1 cellular context compared by ENCODE assay signal in the genomic region with DNA sequence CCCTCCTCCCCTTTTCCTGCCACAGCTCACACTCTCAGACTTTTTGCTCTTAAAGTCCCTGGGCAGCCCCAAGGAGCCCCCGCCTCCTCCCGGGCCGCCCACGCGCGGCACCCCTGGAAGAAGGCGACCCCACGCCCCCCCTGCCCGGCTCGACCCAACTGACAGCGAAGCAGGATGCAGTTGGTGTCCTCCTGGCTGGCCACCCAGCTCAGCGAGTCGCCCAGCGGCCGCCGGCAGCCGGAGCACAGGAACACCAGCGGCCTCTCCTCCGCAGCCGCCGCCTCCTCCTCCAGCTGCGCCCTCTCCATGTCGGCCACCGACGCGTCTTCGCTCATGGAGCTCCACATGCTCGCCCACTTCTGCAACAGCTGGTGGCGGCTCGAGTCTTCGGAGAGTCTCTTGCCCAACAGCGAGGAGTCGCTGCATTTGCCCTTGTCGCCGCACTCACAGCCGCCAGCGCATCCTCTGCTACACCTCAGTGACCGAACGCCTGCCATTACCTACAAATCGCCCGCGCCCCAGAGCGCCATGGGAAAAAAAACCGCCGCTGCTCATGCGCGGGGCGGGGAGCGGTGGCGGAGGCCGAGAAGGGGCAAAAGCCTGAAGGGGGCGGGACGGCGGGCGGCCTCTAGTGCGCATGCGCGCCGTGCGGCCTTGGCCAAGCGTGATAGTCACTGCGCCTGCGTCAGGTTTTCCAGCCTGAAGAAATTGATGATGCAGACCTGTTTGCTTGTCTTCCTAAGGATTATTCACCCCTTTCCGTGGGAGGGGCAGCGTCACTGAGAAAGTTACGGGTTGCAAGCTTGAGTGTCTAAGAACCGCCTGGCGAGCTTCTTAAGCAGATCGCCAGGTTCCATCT.
TF ChIP-seq lines count a peak whose summit lies in the region.

A gene with protein sequence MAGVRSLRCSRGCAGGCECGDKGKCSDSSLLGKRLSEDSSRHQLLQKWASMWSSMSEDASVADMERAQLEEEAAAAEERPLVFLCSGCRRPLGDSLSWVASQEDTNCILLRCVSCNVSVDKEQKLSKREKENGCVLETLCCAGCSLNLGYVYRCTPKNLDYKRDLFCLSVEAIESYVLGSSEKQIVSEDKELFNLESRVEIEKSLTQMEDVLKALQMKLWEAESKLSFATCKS (minus strand): TSS at position 532 of the 859 bp plus-strand sequence. CDS start 35 bp downstream, at position 497.

TF ChIP-seq in K562, 482 proteins besides CTCF, POLR2A, EP300 and RAD21 (continued from another document and continues in another):
- TF ChIP-seq, protein P1, sequence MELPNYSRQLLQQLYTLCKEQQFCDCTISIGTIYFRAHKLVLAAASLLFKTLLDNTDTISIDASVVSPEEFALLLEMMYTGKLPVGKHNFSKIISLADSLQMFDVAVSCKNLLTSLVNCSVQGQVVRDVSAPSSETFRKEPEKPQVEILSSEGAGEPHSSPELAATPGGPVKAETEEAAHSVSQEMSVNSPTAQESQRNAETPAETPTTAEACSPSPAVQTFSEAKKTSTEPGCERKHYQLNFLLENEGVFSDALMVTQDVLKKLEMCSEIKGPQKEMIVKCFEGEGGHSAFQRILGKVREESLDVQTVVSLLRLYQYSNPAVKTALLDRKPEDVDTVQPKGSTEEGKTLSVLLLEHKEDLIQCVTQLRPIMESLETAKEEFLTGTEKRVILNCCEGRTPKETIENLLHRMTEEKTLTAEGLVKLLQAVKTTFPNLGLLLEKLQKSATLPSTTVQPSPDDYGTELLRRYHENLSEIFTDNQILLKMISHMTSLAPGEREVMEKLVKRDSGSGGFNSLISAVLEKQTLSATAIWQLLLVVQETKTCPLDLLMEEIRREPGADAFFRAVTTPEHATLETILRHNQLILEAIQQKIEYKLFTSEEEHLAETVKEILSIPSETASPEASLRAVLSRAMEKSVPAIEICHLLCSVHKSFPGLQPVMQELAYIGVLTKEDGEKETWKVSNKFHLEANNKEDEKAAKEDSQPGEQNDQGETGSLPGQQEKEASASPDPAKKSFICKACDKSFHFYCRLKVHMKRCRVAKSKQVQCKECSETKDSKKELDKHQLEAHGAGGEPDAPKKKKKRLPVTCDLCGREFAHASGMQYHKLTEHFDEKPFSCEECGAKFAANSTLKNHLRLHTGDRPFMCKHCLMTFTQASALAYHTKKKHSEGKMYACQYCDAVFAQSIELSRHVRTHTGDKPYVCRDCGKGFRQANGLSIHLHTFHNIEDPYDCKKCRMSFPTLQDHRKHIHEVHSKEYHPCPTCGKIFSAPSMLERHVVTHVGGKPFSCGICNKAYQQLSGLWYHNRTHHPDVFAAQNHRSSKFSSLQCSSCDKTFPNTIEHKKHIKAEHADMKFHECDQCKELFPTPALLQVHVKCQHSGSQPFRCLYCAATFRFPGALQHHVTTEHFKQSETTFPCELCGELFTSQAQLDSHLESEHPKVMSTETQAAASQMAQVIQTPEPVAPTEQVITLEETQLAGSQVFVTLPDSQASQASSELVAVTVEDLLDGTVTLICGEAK (IDR thresholded peaks at IDR 0.05): no peak
- TF ChIP-seq, protein P1 (CRISPR knock-in tag; IDR thresholded peaks at IDR 0.05): no peak
- TF ChIP-seq ZBTB8A (IDR thresholded peaks at IDR 0.05; ENCODE audit: partially characterized antibody) (no peak), ZNF24 (IDR thresholded peaks at IDR 0.05) (no peak), ZNF644 (tag; IDR thresholded peaks at IDR 0.05; ENCODE audit: low read depth) (no peak), PHF8 (IDR thresholded peaks at IDR 0.05; ENCODE audit: borderline replicate concordance, low read length) (peak; percentile 93; the same call in 1 of the 2 replicates), CREB1 (IDR thresholded peaks at IDR 0.05) (no peak; the same call in 1 of the 2 replicates), CREB1 (CRISPR knock-in tag; IDR thresholded peaks at IDR 0.05) (no peak), MIER1 (IDR thresholded peaks at IDR 0.05; ENCODE audit: low read depth) (0 out of 2 replicates have a peak, but pooled peaks have one; percentile 24), U2AF1 (optimal IDR thresholded peaks at IDR 0.05; ENCODE audit: low read depth, low read length) (no peak), KLF10 (CRISPR knock-in tag; IDR thresholded peaks at IDR 0.05) (no peak), XRCC3 (IDR thresholded peaks at IDR 0.05) (no peak), ZNF586 (CRISPR knock-in tag; conservative IDR thresholded peaks at IDR 0.05) (no peak), HLTF (IDR thresholded peaks at IDR 0.05) (peak; percentile 84), JUND (IDR thresholded peaks at IDR 0.05; ENCODE audit: borderline replicate concordance, low read depth, low read length) (0 out of 2 replicates have a peak, but pooled peaks have one; percentile 11), JUND (tag; IDR thresholded peaks at IDR 0.05; ENCODE audit: borderline replicate concordance, low read depth, low read length) (peak; percentile 37; the same call in 1 of the 3 replicates), HNRNPK (IDR thresholded peaks at IDR 0.05; ENCODE audit: low read depth, low read length, poor library complexity, severe bottlenecking) (no peak), RAD51 (IDR thresholded peaks at IDR 0.05; ENCODE audit: borderline replicate concordance, low read depth) (no peak)
- TF ChIP-seq, protein P2, sequence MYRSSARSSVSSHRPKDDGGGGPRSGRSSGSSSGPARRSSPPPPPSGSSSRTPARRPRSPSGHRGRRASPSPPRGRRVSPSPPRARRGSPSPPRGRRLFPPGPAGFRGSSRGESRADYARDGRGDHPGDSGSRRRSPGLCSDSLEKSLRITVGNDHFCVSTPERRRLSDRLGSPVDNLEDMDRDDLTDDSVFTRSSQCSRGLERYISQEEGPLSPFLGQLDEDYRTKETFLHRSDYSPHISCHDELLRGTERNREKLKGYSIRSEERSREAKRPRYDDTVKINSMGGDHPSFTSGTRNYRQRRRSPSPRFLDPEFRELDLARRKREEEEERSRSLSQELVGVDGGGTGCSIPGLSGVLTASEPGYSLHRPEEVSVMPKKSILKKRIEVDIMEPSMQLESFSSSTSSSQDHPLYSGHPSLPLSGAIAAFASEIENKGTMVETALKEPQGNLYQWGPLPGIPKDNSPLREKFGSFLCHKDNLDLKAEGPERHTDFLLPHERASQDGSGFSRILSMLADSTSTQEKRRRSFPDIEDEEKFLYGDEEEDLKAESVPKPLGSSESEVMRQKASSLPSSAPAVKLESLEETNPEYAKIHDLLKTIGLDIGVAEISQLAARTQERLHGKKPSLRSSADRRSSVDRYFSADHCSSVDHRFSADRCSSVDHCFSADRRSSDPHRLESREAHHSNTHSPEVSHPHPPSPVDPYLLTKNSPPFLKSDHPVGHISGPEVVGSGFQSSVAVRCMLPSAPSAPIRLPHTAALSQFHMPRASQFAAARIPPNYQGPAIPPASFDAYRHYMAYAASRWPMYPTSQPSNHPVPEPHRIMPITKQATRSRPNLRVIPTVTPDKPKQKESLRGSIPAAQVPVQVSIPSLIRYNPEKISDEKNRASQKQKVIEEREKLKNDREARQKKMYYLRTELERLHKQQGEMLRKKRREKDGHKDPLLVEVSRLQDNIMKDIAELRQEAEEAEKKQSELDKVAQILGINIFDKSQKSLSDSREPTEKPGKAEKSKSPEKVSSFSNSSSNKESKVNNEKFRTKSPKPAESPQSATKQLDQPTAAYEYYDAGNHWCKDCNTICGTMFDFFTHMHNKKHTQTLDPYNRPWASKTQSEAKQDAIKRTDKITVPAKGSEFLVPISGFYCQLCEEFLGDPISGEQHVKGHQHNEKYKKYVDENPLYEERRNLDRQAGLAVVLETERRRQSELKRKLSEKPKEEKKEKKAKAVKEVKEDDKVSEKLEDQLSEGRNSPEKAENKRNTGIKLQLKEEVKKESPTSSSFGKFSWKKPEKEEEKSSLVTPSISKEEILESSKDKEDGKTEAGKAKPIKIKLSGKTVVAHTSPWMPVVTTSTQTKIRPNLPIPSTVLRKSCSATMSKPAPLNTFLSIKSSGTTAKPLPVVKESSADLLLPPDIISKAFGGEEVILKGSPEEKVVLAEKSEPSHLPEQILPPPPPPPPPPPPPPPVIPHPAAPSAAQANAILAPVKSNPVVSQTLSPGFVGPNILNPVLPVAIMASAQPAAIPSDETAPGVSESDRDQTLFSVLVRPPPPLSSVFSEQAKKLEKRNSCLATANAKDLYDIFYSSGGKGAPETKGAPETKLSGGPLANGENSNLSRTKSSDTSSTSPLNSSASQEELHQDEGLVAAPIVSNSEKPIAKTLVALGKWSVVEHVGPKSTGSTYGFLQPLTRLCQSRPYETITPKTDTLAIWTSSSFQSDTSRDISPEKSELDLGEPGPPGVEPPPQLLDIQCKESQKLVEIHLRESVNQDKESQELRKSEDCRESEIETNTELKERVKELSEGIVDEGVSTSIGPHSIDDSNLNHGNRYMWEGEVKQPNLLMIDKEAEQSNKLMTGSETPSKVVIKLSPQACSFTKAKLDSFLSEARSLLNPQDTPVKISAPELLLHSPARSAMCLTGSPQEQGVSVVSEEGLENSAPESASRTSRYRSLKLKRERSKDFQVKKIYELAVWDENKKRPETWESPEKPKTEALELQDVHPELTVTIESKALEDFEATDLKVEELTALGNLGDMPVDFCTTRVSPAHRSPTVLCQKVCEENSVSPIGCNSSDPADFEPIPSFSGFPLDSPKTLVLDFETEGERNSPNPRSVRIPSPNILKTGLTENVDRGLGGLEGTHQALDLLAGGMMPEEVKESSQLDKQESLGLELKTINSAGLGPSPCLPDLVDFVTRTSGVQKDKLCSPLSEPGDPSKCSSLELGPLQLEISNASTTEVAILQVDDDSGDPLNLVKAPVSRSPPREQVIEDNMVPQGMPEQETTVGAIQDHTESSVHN (IDR thresholded peaks at IDR 0.05; ENCODE audit: borderline replicate concordance in 1 of 2, low read depth in 1 of 2): no peak
- TF ChIP-seq, protein P3, sequence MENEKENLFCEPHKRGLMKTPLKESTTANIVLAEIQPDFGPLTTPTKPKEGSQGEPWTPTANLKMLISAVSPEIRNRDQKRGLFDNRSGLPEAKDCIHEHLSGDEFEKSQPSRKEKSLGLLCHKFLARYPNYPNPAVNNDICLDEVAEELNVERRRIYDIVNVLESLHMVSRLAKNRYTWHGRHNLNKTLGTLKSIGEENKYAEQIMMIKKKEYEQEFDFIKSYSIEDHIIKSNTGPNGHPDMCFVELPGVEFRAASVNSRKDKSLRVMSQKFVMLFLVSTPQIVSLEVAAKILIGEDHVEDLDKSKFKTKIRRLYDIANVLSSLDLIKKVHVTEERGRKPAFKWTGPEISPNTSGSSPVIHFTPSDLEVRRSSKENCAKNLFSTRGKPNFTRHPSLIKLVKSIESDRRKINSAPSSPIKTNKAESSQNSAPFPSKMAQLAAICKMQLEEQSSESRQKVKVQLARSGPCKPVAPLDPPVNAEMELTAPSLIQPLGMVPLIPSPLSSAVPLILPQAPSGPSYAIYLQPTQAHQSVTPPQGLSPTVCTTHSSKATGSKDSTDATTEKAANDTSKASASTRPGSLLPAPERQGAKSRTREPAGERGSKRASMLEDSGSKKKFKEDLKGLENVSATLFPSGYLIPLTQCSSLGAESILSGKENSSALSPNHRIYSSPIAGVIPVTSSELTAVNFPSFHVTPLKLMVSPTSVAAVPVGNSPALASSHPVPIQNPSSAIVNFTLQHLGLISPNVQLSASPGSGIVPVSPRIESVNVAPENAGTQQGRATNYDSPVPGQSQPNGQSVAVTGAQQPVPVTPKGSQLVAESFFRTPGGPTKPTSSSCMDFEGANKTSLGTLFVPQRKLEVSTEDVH (IDR thresholded peaks at IDR 0.05; ENCODE audit: low read depth, partially characterized antibody): peak; percentile 44
- TF ChIP-seq, protein P4, sequence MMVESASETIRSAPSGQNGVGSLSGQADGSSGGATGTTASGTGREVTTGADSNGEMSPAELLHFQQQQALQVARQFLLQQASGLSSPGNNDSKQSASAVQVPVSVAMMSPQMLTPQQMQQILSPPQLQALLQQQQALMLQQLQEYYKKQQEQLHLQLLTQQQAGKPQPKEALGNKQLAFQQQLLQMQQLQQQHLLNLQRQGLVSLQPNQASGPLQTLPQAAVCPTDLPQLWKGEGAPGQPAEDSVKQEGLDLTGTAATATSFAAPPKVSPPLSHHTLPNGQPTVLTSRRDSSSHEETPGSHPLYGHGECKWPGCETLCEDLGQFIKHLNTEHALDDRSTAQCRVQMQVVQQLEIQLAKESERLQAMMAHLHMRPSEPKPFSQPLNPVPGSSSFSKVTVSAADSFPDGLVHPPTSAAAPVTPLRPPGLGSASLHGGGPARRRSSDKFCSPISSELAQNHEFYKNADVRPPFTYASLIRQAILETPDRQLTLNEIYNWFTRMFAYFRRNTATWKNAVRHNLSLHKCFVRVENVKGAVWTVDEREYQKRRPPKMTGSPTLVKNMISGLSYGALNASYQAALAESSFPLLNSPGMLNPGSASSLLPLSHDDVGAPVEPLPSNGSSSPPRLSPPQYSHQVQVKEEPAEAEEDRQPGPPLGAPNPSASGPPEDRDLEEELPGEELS (CRISPR knock-in tag; IDR thresholded peaks at IDR 0.05; ENCODE audit: borderline replicate concordance): no peak
- TF ChIP-seq, protein P5, sequence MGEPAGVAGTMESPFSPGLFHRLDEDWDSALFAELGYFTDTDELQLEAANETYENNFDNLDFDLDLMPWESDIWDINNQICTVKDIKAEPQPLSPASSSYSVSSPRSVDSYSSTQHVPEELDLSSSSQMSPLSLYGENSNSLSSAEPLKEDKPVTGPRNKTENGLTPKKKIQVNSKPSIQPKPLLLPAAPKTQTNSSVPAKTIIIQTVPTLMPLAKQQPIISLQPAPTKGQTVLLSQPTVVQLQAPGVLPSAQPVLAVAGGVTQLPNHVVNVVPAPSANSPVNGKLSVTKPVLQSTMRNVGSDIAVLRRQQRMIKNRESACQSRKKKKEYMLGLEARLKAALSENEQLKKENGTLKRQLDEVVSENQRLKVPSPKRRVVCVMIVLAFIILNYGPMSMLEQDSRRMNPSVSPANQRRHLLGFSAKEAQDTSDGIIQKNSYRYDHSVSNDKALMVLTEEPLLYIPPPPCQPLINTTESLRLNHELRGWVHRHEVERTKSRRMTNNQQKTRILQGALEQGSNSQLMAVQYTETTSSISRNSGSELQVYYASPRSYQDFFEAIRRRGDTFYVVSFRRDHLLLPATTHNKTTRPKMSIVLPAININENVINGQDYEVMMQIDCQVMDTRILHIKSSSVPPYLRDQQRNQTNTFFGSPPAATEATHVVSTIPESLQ (CRISPR knock-in tag; IDR thresholded peaks at IDR 0.05): no peak
